Comparison of ENCODE assay signal across 9 cellular contexts in genomic region chr3:139388077-139388476, GRCh38. TPM values are rescaled to one million over a fixed set of nuclear protein-coding genes. Genes with fewer than 3 reads are reported as not detected.
DNase-seq lines count a peak whose midpoint lies in the region; ATAC-seq and TF ChIP-seq lines count a peak whose summit lies in the region.
"Had no signal": no experiment of that assay in that cellular context is flagged by ENCODE, and none has a peak within 500 bp of the region (broad histone marks: within the 10 kb centered on the region; RNA-seq: fewer than 3 reads in every experiment).

No MANE protein-coding gene starts in this region.

- no peak for ATAC-seq in stimulated activated naive CD8-positive, alpha-beta T cell treated with anti-CD3 and anti-CD28 coated beads, Interleukin-15, Interleukin-2, amounts not matched to agents 100 U/mL and 50 U/mL, for 24 hours
- no peak for ATAC-seq in esophagus mucosa

- H3K23ac ChIP-seq in mesendoderm (ENCODE audit: low read length) = no peak overlapping the region
- H3K23ac ChIP-seq in neuronal stem cell (ENCODE audit: low read depth, low read length, poor library complexity) = no peak overlapping the region

- H3K4me1 Mint-ChIP-seq in stimulated activated naive CD8-positive, alpha-beta T cell treated with anti-CD3 and anti-CD28 coated beads, Interleukin-15, Interleukin-2, amounts not matched to agents 100 ng/mL and 50 ng/mL, for 24 hours (ENCODE audit: low read depth) = peaks cover 66% of the 10 kb centered on the region

- H3K4me3 ChIP-seq in ascending aorta = peak overlapping the region; percentile 98 to 99
- no peak overlapping the region for H3K4me3 ChIP-seq in mesendoderm (ENCODE audit: low read length)
- H3K4me3 ChIP-seq in neuronal stem cell (ENCODE audit: low read length in 2 of 2) = peak overlapping the region in 1 of 2 donors; percentile 79

- no peaks in the 10 kb centered on the region for H3K27me3 ChIP-seq in ascending aorta
- no peaks in the 10 kb centered on the region for H3K27me3 ChIP-seq in mesendoderm (ENCODE audit: insufficient read depth, low read length, poor library complexity)
- no peaks in the 10 kb centered on the region for H3K27me3 ChIP-seq in neuronal stem cell (ENCODE audit: control insufficient read depth in 3 of 3, insufficient read depth in 3 of 3, low read depth in 1 of 3, low read length in 3 of 3)

- H4K5ac ChIP-seq in mesendoderm (ENCODE audit: low read length) = no peak overlapping the region

- H3K27ac Mint-ChIP-seq in stimulated activated naive CD8-positive, alpha-beta T cell treated with anti-CD3 and anti-CD28 coated beads, Interleukin-15, Interleukin-2, amounts not matched to agents 100 ng/mL and 50 ng/mL, for 24 hours = no peak overlapping the region

- H3K36me3 Mint-ChIP-seq in stimulated activated naive CD8-positive, alpha-beta T cell treated with anti-CD3 and anti-CD28 coated beads, Interleukin-15, Interleukin-2, amounts not matched to agents 100 ng/mL and 50 ng/mL, for 24 hours (ENCODE audit: low read depth) = peaks cover 9% of the 10 kb centered on the region

- H3K36me3 ChIP-seq in ascending aorta (peaks cover 0 to under 1% of the 10 kb centered on the region in 2 donors), mesendoderm (ENCODE audit: control insufficient read depth, insufficient read depth, low read length) (no peaks in the 10 kb centered on the region), neuronal stem cell (replicated peaks in 1 of 2; ENCODE audit: control insufficient read depth in 2 of 2, insufficient read depth in 2 of 2, low read length in 2 of 2) (peaks cover 2 to 21% of the 10 kb centered on the region in 2 donors)

- H2BK5ac ChIP-seq in mesendoderm (ENCODE audit: low read length) = no peak overlapping the region
- no peak overlapping the region for H2BK5ac ChIP-seq in neuronal stem cell (ENCODE audit: low read length)

- H3K9ac ChIP-seq in mesendoderm (ENCODE audit: low read length) = peak overlapping the region; percentile 18
- H3K9ac ChIP-seq in neuronal stem cell (ENCODE audit: low read depth, low read length, poor library complexity) = no peak overlapping the region

- peak overlapping the region; percentile 67 for H3K4me3 Mint-ChIP-seq in stimulated activated naive CD8-positive, alpha-beta T cell treated with anti-CD3 and anti-CD28 coated beads, Interleukin-15, Interleukin-2, amounts not matched to agents 100 ng/mL and 50 ng/mL, for 24 hours

- H2BK15ac ChIP-seq in mesendoderm (replicated peaks; ENCODE audit: low read depth) = no peak overlapping the region
- no peak overlapping the region for H2BK15ac ChIP-seq in neuronal stem cell (ENCODE audit: low read length)

- no peak overlapping the region for H2AFZ ChIP-seq in neuronal stem cell (ENCODE audit: low read length)

- H3K14ac ChIP-seq in neuronal stem cell (ENCODE audit: low read length) = no peak overlapping the region

- H3K9me3 ChIP-seq in ascending aorta (no peaks in the 10 kb centered on the region), neuronal stem cell (replicated peaks in 1 of 2; ENCODE audit: control insufficient read depth in 2 of 2, insufficient read depth in 1 of 2, low read depth in 1 of 2, low read length in 2 of 2) (no peaks in the 10 kb centered on the region)

- no peak overlapping the region for H3K4ac ChIP-seq in mesendoderm (ENCODE audit: low read depth, low read length)
- H3K4ac ChIP-seq in neuronal stem cell (ENCODE audit: low read length) = no peak overlapping the region

- H3K56ac ChIP-seq in mesendoderm (ENCODE audit: low read length) = no peak overlapping the region

- H3K4me1 ChIP-seq in ascending aorta = peaks cover 3 to 29% of the 10 kb centered on the region in 2 donors
- no peaks in the 10 kb centered on the region for H3K4me1 ChIP-seq in mesendoderm (ENCODE audit: control insufficient read depth, low read depth, low read length)
- peaks cover 2% of the 10 kb centered on the region in 2 donors for H3K4me1 ChIP-seq in neuronal stem cell (ENCODE audit: control insufficient read depth in 2 of 2, insufficient read depth in 1 of 2, low read depth in 1 of 2, low read length in 2 of 2)

- H4K91ac ChIP-seq in neuronal stem cell (ENCODE audit: low read depth, low read length, poor library complexity) = no peak overlapping the region

- no peak overlapping the region for H2AK5ac ChIP-seq in mesendoderm (ENCODE audit: low read length)
- no peak overlapping the region for H2AK5ac ChIP-seq in neuronal stem cell (ENCODE audit: low read depth, low read length)

- TF ChIP-seq CTCF in ascending aorta (IDR thresholded peaks at IDR 0.05) = no peak

- H2BK120ac ChIP-seq in mesendoderm (ENCODE audit: low read depth, low read length) (no peak overlapping the region), neuronal stem cell (ENCODE audit: low read depth, low read length) (no peak overlapping the region)

- no peaks in the 10 kb centered on the region for H3K27me3 Mint-ChIP-seq in stimulated activated naive CD8-positive, alpha-beta T cell treated with anti-CD3 and anti-CD28 coated beads, Interleukin-15, Interleukin-2, amounts not matched to agents 100 ng/mL and 50 ng/mL, for 24 hours

- H3K4me2 ChIP-seq in mesendoderm (ENCODE audit: low read length) (no peak overlapping the region), neuronal stem cell (ENCODE audit: insufficient read depth, low read length, poor library complexity, severe bottlenecking) (no peak overlapping the region)

- WGBS in mesendoderm (ENCODE audit: extremely low coverage, insufficient coverage, low lambda C conversion rate) = no CpG with 5 or more reads among the region's 10 CpGs
- WGBS in neuronal stem cell (ENCODE audit: extremely low coverage in 2 of 2, insufficient read length in 2 of 2, insufficient replicate concordance in 1 of 2), 2 donors = no CpG with 5 or more reads among the region's 10 CpGs

- H3K79me1 ChIP-seq in mesendoderm (ENCODE audit: low read length) (no peaks in the 10 kb centered on the region), neuronal stem cell (ENCODE audit: low read depth, low read length) (no peaks in the 10 kb centered on the region)

- H4K8ac ChIP-seq in mesendoderm (ENCODE audit: low read depth, low read length) = no peak overlapping the region
- no peak overlapping the region for H4K8ac ChIP-seq in neuronal stem cell (ENCODE audit: low read depth, low read length)

- H3K9me3 Mint-ChIP-seq in stimulated activated naive CD8-positive, alpha-beta T cell treated with anti-CD3 and anti-CD28 coated beads, Interleukin-15, Interleukin-2, amounts not matched to agents 100 ng/mL and 50 ng/mL, for 24 hours = no peaks in the 10 kb centered on the region

- H3K18ac ChIP-seq in mesendoderm (ENCODE audit: low read length) = no peak overlapping the region
- H3K18ac ChIP-seq in neuronal stem cell (ENCODE audit: low read length) = no peak overlapping the region

- no peak for DNase-seq in stimulated activated naive CD8-positive, alpha-beta T cell treated with anti-CD3 and anti-CD28 coated beads, Interleukin-15, Interleukin-2, amounts not matched to agents 100 U/mL and 50 U/mL, for 24 hours
- DNase-seq in ascending aorta (ENCODE audit: low spot score in 2 of 2) (no peak), mesendoderm (no peak), neuronal stem cell (ENCODE audit: low spot score) (no peak), hepatic stellate cell (ENCODE audit: low spot score) (no peak)
- no peak for DNase-seq in stimulated activated CD4-positive, alpha-beta T cell treated with anti-CD3 and anti-CD28 coated beads, Interleukin-4, amount 100 ng/mL, for 24 hours
- DNase-seq: EL had no signal

- H3K79me2 ChIP-seq in mesendoderm (ENCODE audit: control insufficient read depth, insufficient read depth, low read length) = peaks cover 36% of the 10 kb centered on the region

- H2BK12ac ChIP-seq in neuronal stem cell (ENCODE audit: low read length) = no peak overlapping the region

- no peak overlapping the region for H3K27ac ChIP-seq in ascending aorta
- no peak overlapping the region for H3K27ac ChIP-seq in mesendoderm (ENCODE audit: low read depth, low read length)
- H3K27ac ChIP-seq in neuronal stem cell (replicated peaks; ENCODE audit: low read length) = no peak overlapping the region

- intact Hi-C loops in ascending aorta (cut with DNase I) = loop anchor here (2.0 to 5.0 kb wide), 3 partner anchors 45 to 1554 kb away; partner anchors contain the start of gene SLC25A36

RNA-seq across cellular contexts. Expression of gene COPB2, which starts 1.4 kb away (rescaled TPM):
- total RNA-seq in ascending aorta (26.6 TPM), esophagus mucosa (75.2 TPM)
- polyA plus RNA-seq in mesendoderm (2013, experiment 1 of 2) = 70.0 TPM
- polyA plus RNA-seq in mesendoderm (2013, experiment 2 of 2) = 69.3 TPM
- polyA plus RNA-seq in neuronal stem cell (2013, experiment 1 of 2) = 46.1 TPM
- 47.4 TPM for polyA plus RNA-seq in neuronal stem cell (2013, experiment 2 of 2)

RNA-seq across cellular contexts. Expression of gene MRPS22, which starts 44.3 kb away (rescaled TPM):
- 8.3 TPM for total RNA-seq in ascending aorta
- polyA plus RNA-seq in mesendoderm (2013, experiment 1 of 2) = 53.8 TPM
- 51.1 TPM for polyA plus RNA-seq in mesendoderm (2013, experiment 2 of 2)
- 39.9 TPM for polyA plus RNA-seq in neuronal stem cell (2013, experiment 1 of 2)
- polyA plus RNA-seq in neuronal stem cell (2013, experiment 2 of 2) = 40.1 TPM
- total RNA-seq in esophagus mucosa = 51.1 TPM
